Comparison of ENCODE assay signal across 1 cellular context in genomic region chrX:17183566-17183965, GRCh38.
TF ChIP-seq lines count a peak whose summit lies in the region.

No MANE protein-coding gene starts in this region.

TF ChIP-seq in GM23338, 12 proteins besides CTCF, POLR2A, EP300 and RAD21 (continued from another document):
- TF ChIP-seq ZNF462 (CRISPR knock-in tag; IDR thresholded peaks at IDR 0.05) (no peak), ZNF331 (CRISPR knock-in tag; IDR thresholded peaks at IDR 0.05; ENCODE audit: low read depth) (no peak), EZH2phosphoT487 (IDR thresholded peaks at IDR 0.05; ENCODE audit: unreplicated experiment) (no peak), STAT1 (IDR thresholded peaks at IDR 0.05; ENCODE audit: unreplicated experiment) (no peak), NANOG (IDR thresholded peaks at IDR 0.05; ENCODE audit: borderline replicate concordance) (no peak), JUNB (IDR thresholded peaks at IDR 0.05; ENCODE audit: unreplicated experiment) (no peak), CREB1 (CRISPR knock-in tag; IDR thresholded peaks at IDR 0.05; ENCODE audit: low read depth) (no peak), ZNF114 (CRISPR knock-in tag; IDR thresholded peaks at IDR 0.05) (no peak)
- TF ChIP-seq, protein P1, sequence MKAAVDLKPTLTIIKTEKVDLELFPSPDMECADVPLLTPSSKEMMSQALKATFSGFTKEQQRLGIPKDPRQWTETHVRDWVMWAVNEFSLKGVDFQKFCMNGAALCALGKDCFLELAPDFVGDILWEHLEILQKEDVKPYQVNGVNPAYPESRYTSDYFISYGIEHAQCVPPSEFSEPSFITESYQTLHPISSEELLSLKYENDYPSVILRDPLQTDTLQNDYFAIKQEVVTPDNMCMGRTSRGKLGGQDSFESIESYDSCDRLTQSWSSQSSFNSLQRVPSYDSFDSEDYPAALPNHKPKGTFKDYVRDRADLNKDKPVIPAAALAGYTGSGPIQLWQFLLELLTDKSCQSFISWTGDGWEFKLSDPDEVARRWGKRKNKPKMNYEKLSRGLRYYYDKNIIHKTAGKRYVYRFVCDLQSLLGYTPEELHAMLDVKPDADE (IDR thresholded peaks at IDR 0.05), result no peak
